2 cellular contexts compared by ENCODE assay signal in genomic region chr22:29798801-29799200, GRCh38.
TF ChIP-seq lines count a peak whose summit lies in the region.

No MANE protein-coding gene starts in this region.

TF ChIP-seq in SK-N-SH, 30 proteins besides CTCF, POLR2A, EP300 and RAD21 (continued from another document):
- no peak for TF ChIP-seq PBX3 (IDR thresholded peaks at IDR 0.05)
- TF ChIP-seq RFX5 (IDR thresholded peaks at IDR 0.05; ENCODE audit: low read length): no peak
- TF ChIP-seq SIN3A (IDR thresholded peaks at IDR 0.05; ENCODE audit: borderline replicate concordance, low read depth, low read length): no peak
- TF ChIP-seq FOXJ3 (CRISPR knock-in tag; IDR thresholded peaks at IDR 0.05): no peak

TF ChIP-seq in SK-N-SH treated with all-trans-retinoic acid at 6 μM for 48 hours, 23 proteins besides CTCF, POLR2A, EP300 and RAD21 (continued from another document):
- TF ChIP-seq POU6F1 (CRISPR knock-in tag; IDR thresholded peaks at IDR 0.05; ENCODE audit: borderline replicate concordance, low read depth): no peak
- TF ChIP-seq CREB5 (CRISPR knock-in tag; IDR thresholded peaks at IDR 0.05; ENCODE audit: low read depth): no peak
- no peak for TF ChIP-seq ZNF70 (CRISPR knock-in tag; IDR thresholded peaks at IDR 0.05)
- no peak for TF ChIP-seq PATZ1 (CRISPR knock-in tag; IDR thresholded peaks at IDR 0.05; ENCODE audit: borderline replicate concordance)
- no peak for TF ChIP-seq CSRNP3 (CRISPR knock-in tag; IDR thresholded peaks at IDR 0.05)
- TF ChIP-seq ARNTL (CRISPR knock-in tag; IDR thresholded peaks at IDR 0.05; ENCODE audit: borderline replicate concordance, low read depth): no peak
- TF ChIP-seq SNAI2 (CRISPR knock-in tag; IDR thresholded peaks at IDR 0.05): no peak
- TF ChIP-seq GLIS3 (CRISPR knock-in tag; IDR thresholded peaks at IDR 0.05): no peak
- no peak for TF ChIP-seq CSDC2 (CRISPR knock-in tag; IDR thresholded peaks at IDR 0.05)
